Comparison of ENCODE assay signal across 25 cellular contexts in the genomic region with DNA sequence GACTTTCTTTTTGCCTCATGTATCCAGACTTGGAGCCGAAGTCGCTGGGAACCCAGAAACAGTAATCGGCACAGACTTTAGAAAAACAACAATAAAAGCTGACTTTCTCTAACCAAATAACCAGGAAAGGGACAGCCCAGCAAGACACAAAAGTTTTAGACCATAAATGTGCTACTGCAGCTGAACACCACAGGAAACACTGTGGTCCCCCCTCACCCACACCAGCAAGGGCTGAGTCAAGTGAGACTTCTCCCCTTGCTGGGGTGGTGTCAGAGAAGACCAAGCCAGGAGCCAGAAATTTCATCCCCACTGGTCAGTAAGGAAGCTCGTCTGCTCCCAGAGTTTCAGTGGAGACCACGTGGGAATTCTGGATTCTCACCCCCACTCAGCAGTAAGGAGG.
A peak's percentile ranks its signal among the peaks of the same experiment; 100 is the strongest.
DNase-seq lines count a peak whose midpoint lies in the region; ATAC-seq, FAIRE-seq and TF ChIP-seq lines count a peak whose summit lies in the region.
"Had no signal": no experiment of that assay in that cellular context is flagged by ENCODE, and none has a peak within 500 bp of the region (broad histone marks: within the 10 kb centered on the region; RNA-seq: fewer than 3 reads in every experiment).

No MANE protein-coding gene starts in this region.

- H3K9me3 ChIP-seq in astrocyte (ENCODE audit: insufficient read depth, low read depth, low read length) (no peaks in the 10 kb centered on the region), endodermal cell (ENCODE audit: control insufficient read depth, low read length) (no peaks in the 10 kb centered on the region)

- intact Hi-C loops in activated CD4-positive, alpha-beta T cell treated with anti-CD3 and anti-CD28 coated beads, Interleukin-2, amount 10 ng/mL, durations not matched to agents 24 days and 14 days (cut with micrococcal nuclease), result no loop called here

- H3K27me3 ChIP-seq in astrocyte (ENCODE audit: insufficient read depth, low read length), result no peaks in the 10 kb centered on the region
- H3K27me3 ChIP-seq in endodermal cell (ENCODE audit: control insufficient read depth, insufficient read depth, low read length, poor library complexity, severe bottlenecking), result no peaks in the 10 kb centered on the region

- ATAC-seq in natural killer cell treated with Interleukin-12 subunit alpha and Interleukin-12 subunit beta and Interleukin-15 and Interleukin-18, amount 100 ng/mL, for 72 hours, result peak; percentile 93 to 96
- ATAC-seq in GM18907 (IDR thresholded peaks at IDR 0.05; ENCODE audit: unreplicated experiment) (no peak), GM19395 (IDR thresholded peaks at IDR 0.05; ENCODE audit: unreplicated experiment) (no peak)
- ATAC-seq: K562, Panc1 had no signal

- H3K9me3 Mint-ChIP-seq in activated CD4-positive, alpha-beta T cell treated with anti-CD3 and anti-CD28 coated beads, Interleukin-2, amount 10 ng/mL, durations not matched to agents 24 days and 14 days, result no peaks in the 10 kb centered on the region
- peaks cover 6% of the 10 kb centered on the region for H3K9me3 Mint-ChIP-seq in astrocyte (ENCODE audit: unreplicated experiment)
- H3K9me3 Mint-ChIP-seq in natural killer cell treated with Interleukin-12 subunit alpha and Interleukin-12 subunit beta and Interleukin-15 and Interleukin-18, amount 100 ng/mL, for 72 hours, result no peaks in the 10 kb centered on the region
- peaks cover 10% of the 10 kb centered on the region for H3K9me3 Mint-ChIP-seq in endodermal cell

- no peak for FAIRE-seq in astrocyte (lab: Jason Lieb, UNC)
- FAIRE-seq: H1, HTR-8/SVneo, K562 had no signal

- no peak overlapping the region for H3K27ac Mint-ChIP-seq in activated CD4-positive, alpha-beta T cell treated with anti-CD3 and anti-CD28 coated beads, Interleukin-2, amount 10 ng/mL, durations not matched to agents 24 days and 14 days
- H3K27ac Mint-ChIP-seq in astrocyte (ENCODE audit: unreplicated experiment) (peak overlapping the region; percentile 66), endodermal cell (no peak overlapping the region)
- peak overlapping the region; percentile 30 to 76 for H3K27ac Mint-ChIP-seq in natural killer cell treated with Interleukin-12 subunit alpha and Interleukin-12 subunit beta and Interleukin-15 and Interleukin-18, amount 100 ng/mL, for 72 hours

- no peaks in the 10 kb centered on the region for H3K4me1 ChIP-seq in astrocyte (ENCODE audit: insufficient read depth, low read length)
- H3K4me1 ChIP-seq in endodermal cell (ENCODE audit: control insufficient read depth, insufficient read depth, low read length), result no peaks in the 10 kb centered on the region

- peaks cover 44% of the 10 kb centered on the region for H3K36me3 Mint-ChIP-seq in activated CD4-positive, alpha-beta T cell treated with anti-CD3 and anti-CD28 coated beads, Interleukin-2, amount 10 ng/mL, durations not matched to agents 24 days and 14 days (ENCODE audit: low read depth)
- H3K36me3 Mint-ChIP-seq in astrocyte (ENCODE audit: low read depth, unreplicated experiment) (peaks cover 25% of the 10 kb centered on the region), endodermal cell (ENCODE audit: low read depth) (peaks cover 44% of the 10 kb centered on the region)
- peaks cover 33% of the 10 kb centered on the region for H3K36me3 Mint-ChIP-seq in natural killer cell treated with Interleukin-12 subunit alpha and Interleukin-12 subunit beta and Interleukin-15 and Interleukin-18, amount 100 ng/mL, for 72 hours

- H3K4me3 ChIP-seq in astrocyte (ENCODE audit: insufficient read depth, low read depth, low read length) (no peak overlapping the region), endodermal cell (ENCODE audit: low read length) (no peak overlapping the region)
- H3K4me3 ChIP-seq: K562 had no signal

- no peak overlapping the region for H3K4me2 ChIP-seq in astrocyte (ENCODE audit: low read length)

- no peak overlapping the region for H3K9ac ChIP-seq in astrocyte (ENCODE audit: low read length)
- H3K9ac ChIP-seq in endodermal cell (ENCODE audit: extremely low read depth, low read length, poor library complexity, severe bottlenecking), result no peak overlapping the region

- H3K4me1 Mint-ChIP-seq in activated CD4-positive, alpha-beta T cell treated with anti-CD3 and anti-CD28 coated beads, Interleukin-2, amount 10 ng/mL, durations not matched to agents 24 days and 14 days, result peaks cover 14% of the 10 kb centered on the region
- H3K4me1 Mint-ChIP-seq in astrocyte (ENCODE audit: low read depth, unreplicated experiment) (no peaks in the 10 kb centered on the region), endodermal cell (no peaks in the 10 kb centered on the region)
- peaks cover 34 to 37% of the 10 kb centered on the region in 2 donors for H3K4me1 Mint-ChIP-seq in natural killer cell treated with Interleukin-12 subunit alpha and Interleukin-12 subunit beta and Interleukin-15 and Interleukin-18, amount 100 ng/mL, for 72 hours (ENCODE audit: low read depth in 2 of 2)

- no peak overlapping the region for H2AFZ ChIP-seq in astrocyte (ENCODE audit: low read depth, low read length)

- H3K27me3 Mint-ChIP-seq in activated CD4-positive, alpha-beta T cell treated with anti-CD3 and anti-CD28 coated beads, Interleukin-2, amount 10 ng/mL, durations not matched to agents 24 days and 14 days, result no peaks in the 10 kb centered on the region
- H3K27me3 Mint-ChIP-seq in astrocyte (ENCODE audit: low read depth, unreplicated experiment) (no peaks in the 10 kb centered on the region), endodermal cell (ENCODE audit: insufficient read depth) (no peaks in the 10 kb centered on the region)
- no peaks in the 10 kb centered on the region for H3K27me3 Mint-ChIP-seq in natural killer cell treated with Interleukin-12 subunit alpha and Interleukin-12 subunit beta and Interleukin-15 and Interleukin-18, amount 100 ng/mL, for 72 hours

- TF ChIP-seq CTCF in astrocyte (IDR thresholded peaks at IDR 0.05; ENCODE audit: insufficient read depth, low read depth, low read length) (no peak), endodermal cell (conservative IDR thresholded peaks at IDR 0.05) (no peak)

- H3K36me3 ChIP-seq in astrocyte (ENCODE audit: insufficient read depth, low read length) (peaks cover 22% of the 10 kb centered on the region), endodermal cell (ENCODE audit: control insufficient read depth, insufficient read depth, low read length) (peaks cover 39% of the 10 kb centered on the region)

- H3K27ac ChIP-seq in astrocyte (ENCODE audit: low read depth, low read length), result no peak overlapping the region
- no peak overlapping the region for H3K27ac ChIP-seq in endodermal cell (ENCODE audit: low read depth, low read length)
- H3K27ac ChIP-seq: RWPE1 had no signal

- peak; percentile 55 for DNase-seq in activated CD4-positive, alpha-beta T cell treated with anti-CD3 and anti-CD28 coated beads, Interleukin-2, amount 10 ng/mL, durations not matched to agents 24 days and 14 days
- no peak for DNase-seq in activated CD4-positive, alpha-beta T cell treated with anti-CD3 and anti-CD28 coated beads for 48 hours
- DNase-seq in GDM1 (lab: John Stamatoyannopoulos, UW) (peak; percentile 27), astrocyte (ENCODE audit: low read depth) (no peak), endodermal cell (no peak)
- DNase-seq in natural killer cell treated with Interleukin-12 subunit alpha and Interleukin-12 subunit beta and Interleukin-15 and Interleukin-18, amount 100 ng/mL, for 72 hours (ENCODE audit: low spot score), result peak; percentile 80
- DNase-seq: 8988T, ACHN, Calu3, HCEC 1CT, Kasumi-1, NCI-H1105 treated with DMSO at 0.1 percent for 48 hours, NCI-H146, NCI-H1930, NCI-H446 treated with DMSO at 0.1 percent for 48 hours, NCI-H526, NCI-H82, SHP77 had no signal

- H3K4me3 Mint-ChIP-seq in activated CD4-positive, alpha-beta T cell treated with anti-CD3 and anti-CD28 coated beads, Interleukin-2, amount 10 ng/mL, durations not matched to agents 24 days and 14 days, result no peak overlapping the region
- H3K4me3 Mint-ChIP-seq in astrocyte (ENCODE audit: unreplicated experiment), result no peak overlapping the region
- peak overlapping the region; percentile 77 for H3K4me3 Mint-ChIP-seq in natural killer cell treated with Interleukin-12 subunit alpha and Interleukin-12 subunit beta and Interleukin-15 and Interleukin-18, amount 100 ng/mL, for 72 hours
- no peak overlapping the region for H3K4me3 Mint-ChIP-seq in endodermal cell

- H4K20me1 ChIP-seq in astrocyte (ENCODE audit: insufficient read depth, low read length), result peaks cover 2% of the 10 kb centered on the region

- WGBS in endodermal cell (ENCODE audit: insufficient coverage in 1 of 2, insufficient read length in 1 of 2), 2 experiments, result 89 to 100% methylated on average over 1 to 5 of the region's 5 CpGs

- no peaks in the 10 kb centered on the region for H3K79me2 ChIP-seq in astrocyte (ENCODE audit: insufficient read depth, low read length)

Comparison
In these comparisons a context has a peak if more than half of its experiments do, and no peak if none do; other contexts are left out.
1. DNase-seq: peak in activated CD4-positive, alpha-beta T cell treated with anti-CD3 and anti-CD28 coated beads, Interleukin-2, amount 10 ng/mL, durations not matched to agents 24 days and 14 days (single experiment), GDM1 (single experiment) and natural killer cell treated with Interleukin-12 subunit alpha and Interleukin-12 subunit beta and Interleukin-15 and Interleukin-18, amount 100 ng/mL, for 72 hours (single experiment); none in activated CD4-positive, alpha-beta T cell treated with anti-CD3 and anti-CD28 coated beads for 48 hours (single experiment), astrocyte (single experiment) and endodermal cell (single experiment).
2. H3K27ac Mint-ChIP-seq: peak in astrocyte (single experiment) and natural killer cell treated with Interleukin-12 subunit alpha and Interleukin-12 subunit beta and Interleukin-15 and Interleukin-18, amount 100 ng/mL, for 72 hours (2 of 2); none in activated CD4-positive, alpha-beta T cell treated with anti-CD3 and anti-CD28 coated beads, Interleukin-2, amount 10 ng/mL, durations not matched to agents 24 days and 14 days (single experiment) and endodermal cell (single experiment).
3. ATAC-seq: peak in natural killer cell treated with Interleukin-12 subunit alpha and Interleukin-12 subunit beta and Interleukin-15 and Interleukin-18, amount 100 ng/mL, for 72 hours (2 of 2); none in GM18907 (single experiment) and GM19395 (single experiment).